ENCODE assay signal across 1 cellular context in genomic region chr2:70248145-70248809, GRCh38.
TF ChIP-seq lines count a peak whose summit lies in the region.

Gene TIA1 (minus strand): TSS chr2:70248628. CDS start chr2:70248430, 198 bp downstream.

TF ChIP-seq in HepG2, 621 proteins besides CTCF, POLR2A, EP300 and RAD21 (continued from another document and continues in another):
- TF ChIP-seq, protein P1, sequence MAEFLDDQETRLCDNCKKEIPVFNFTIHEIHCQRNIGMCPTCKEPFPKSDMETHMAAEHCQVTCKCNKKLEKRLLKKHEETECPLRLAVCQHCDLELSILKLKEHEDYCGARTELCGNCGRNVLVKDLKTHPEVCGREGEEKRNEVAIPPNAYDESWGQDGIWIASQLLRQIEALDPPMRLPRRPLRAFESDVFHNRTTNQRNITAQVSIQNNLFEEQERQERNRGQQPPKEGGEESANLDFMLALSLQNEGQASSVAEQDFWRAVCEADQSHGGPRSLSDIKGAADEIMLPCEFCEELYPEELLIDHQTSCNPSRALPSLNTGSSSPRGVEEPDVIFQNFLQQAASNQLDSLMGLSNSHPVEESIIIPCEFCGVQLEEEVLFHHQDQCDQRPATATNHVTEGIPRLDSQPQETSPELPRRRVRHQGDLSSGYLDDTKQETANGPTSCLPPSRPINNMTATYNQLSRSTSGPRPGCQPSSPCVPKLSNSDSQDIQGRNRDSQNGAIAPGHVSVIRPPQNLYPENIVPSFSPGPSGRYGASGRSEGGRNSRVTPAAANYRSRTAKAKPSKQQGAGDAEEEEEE (CRISPR knock-in tag; IDR thresholded peaks at IDR 0.05; ENCODE audit: borderline replicate concordance), result peak; percentile 96
- no peak for TF ChIP-seq ZNF75D (CRISPR knock-in tag; IDR thresholded peaks at IDR 0.05; ENCODE audit: borderline replicate concordance)
- TF ChIP-seq RFXAP (CRISPR knock-in tag; IDR thresholded peaks at IDR 0.05; ENCODE audit: borderline replicate concordance), result 0 out of 2 replicates have a peak, but pooled peaks have one; percentile 43
- peak; percentile 23; the same call in 1 of the 2 replicates for TF ChIP-seq MXD4 (CRISPR knock-in tag; IDR thresholded peaks at IDR 0.05)
- no peak for TF ChIP-seq CREB1 (IDR thresholded peaks at IDR 0.05)
- TF ChIP-seq CREB1 (CRISPR knock-in tag; IDR thresholded peaks at IDR 0.05), result peak; percentile 44; the same call in 1 of the 2 replicates
- 0 out of 2 replicates have a peak, but pooled peaks have one; percentile 9 for TF ChIP-seq NR2F2 (IDR thresholded peaks at IDR 0.05; ENCODE audit: borderline replicate concordance, low read depth)
- peak; percentile 28; the same call in 1 of the 2 replicates for TF ChIP-seq ZBTB3 (CRISPR knock-in tag; IDR thresholded peaks at IDR 0.05; ENCODE audit: borderline replicate concordance, low read depth)
- TF ChIP-seq KDM2A (CRISPR knock-in tag; IDR thresholded peaks at IDR 0.05; ENCODE audit: borderline replicate concordance, low read depth), result peak; percentile 91; the same call in 1 of the 2 replicates
- TF ChIP-seq ZNF160 (CRISPR knock-in tag; IDR thresholded peaks at IDR 0.05), result no peak; the same call in 1 of the 2 replicates
- TF ChIP-seq, protein P2, sequence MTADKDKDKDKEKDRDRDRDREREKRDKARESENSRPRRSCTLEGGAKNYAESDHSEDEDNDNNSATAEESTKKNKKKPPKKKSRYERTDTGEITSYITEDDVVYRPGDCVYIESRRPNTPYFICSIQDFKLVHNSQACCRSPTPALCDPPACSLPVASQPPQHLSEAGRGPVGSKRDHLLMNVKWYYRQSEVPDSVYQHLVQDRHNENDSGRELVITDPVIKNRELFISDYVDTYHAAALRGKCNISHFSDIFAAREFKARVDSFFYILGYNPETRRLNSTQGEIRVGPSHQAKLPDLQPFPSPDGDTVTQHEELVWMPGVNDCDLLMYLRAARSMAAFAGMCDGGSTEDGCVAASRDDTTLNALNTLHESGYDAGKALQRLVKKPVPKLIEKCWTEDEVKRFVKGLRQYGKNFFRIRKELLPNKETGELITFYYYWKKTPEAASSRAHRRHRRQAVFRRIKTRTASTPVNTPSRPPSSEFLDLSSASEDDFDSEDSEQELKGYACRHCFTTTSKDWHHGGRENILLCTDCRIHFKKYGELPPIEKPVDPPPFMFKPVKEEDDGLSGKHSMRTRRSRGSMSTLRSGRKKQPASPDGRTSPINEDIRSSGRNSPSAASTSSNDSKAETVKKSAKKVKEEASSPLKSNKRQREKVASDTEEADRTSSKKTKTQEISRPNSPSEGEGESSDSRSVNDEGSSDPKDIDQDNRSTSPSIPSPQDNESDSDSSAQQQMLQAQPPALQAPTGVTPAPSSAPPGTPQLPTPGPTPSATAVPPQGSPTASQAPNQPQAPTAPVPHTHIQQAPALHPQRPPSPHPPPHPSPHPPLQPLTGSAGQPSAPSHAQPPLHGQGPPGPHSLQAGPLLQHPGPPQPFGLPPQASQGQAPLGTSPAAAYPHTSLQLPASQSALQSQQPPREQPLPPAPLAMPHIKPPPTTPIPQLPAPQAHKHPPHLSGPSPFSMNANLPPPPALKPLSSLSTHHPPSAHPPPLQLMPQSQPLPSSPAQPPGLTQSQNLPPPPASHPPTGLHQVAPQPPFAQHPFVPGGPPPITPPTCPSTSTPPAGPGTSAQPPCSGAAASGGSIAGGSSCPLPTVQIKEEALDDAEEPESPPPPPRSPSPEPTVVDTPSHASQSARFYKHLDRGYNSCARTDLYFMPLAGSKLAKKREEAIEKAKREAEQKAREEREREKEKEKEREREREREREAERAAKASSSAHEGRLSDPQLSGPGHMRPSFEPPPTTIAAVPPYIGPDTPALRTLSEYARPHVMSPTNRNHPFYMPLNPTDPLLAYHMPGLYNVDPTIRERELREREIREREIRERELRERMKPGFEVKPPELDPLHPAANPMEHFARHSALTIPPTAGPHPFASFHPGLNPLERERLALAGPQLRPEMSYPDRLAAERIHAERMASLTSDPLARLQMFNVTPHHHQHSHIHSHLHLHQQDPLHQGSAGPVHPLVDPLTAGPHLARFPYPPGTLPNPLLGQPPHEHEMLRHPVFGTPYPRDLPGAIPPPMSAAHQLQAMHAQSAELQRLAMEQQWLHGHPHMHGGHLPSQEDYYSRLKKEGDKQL (CRISPR knock-in tag; IDR thresholded peaks at IDR 0.05; ENCODE audit: low read depth), result no peak
- TF ChIP-seq, protein P3, sequence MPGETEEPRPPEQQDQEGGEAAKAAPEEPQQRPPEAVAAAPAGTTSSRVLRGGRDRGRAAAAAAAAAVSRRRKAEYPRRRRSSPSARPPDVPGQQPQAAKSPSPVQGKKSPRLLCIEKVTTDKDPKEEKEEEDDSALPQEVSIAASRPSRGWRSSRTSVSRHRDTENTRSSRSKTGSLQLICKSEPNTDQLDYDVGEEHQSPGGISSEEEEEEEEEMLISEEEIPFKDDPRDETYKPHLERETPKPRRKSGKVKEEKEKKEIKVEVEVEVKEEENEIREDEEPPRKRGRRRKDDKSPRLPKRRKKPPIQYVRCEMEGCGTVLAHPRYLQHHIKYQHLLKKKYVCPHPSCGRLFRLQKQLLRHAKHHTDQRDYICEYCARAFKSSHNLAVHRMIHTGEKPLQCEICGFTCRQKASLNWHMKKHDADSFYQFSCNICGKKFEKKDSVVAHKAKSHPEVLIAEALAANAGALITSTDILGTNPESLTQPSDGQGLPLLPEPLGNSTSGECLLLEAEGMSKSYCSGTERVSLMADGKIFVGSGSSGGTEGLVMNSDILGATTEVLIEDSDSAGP (CRISPR knock-in tag; IDR thresholded peaks at IDR 0.05; ENCODE audit: borderline replicate concordance), result peak; percentile 90
- TF ChIP-seq ZNF17 (CRISPR knock-in tag; IDR thresholded peaks at IDR 0.05), result no peak
- no peak; the same call in 1 of the 2 replicates for TF ChIP-seq SP5 (CRISPR knock-in tag; IDR thresholded peaks at IDR 0.05; ENCODE audit: borderline replicate concordance, low read depth)
- peak; percentile 86; the same call in 1 of the 2 replicates for TF ChIP-seq ZNF274 (CRISPR knock-in tag; IDR thresholded peaks at IDR 0.05)
- TF ChIP-seq TBL1XR1 (IDR thresholded peaks at IDR 0.05; ENCODE audit: borderline replicate concordance, low read length, partially characterized antibody), result peak; percentile 62
- no peak for TF ChIP-seq AGO1 (IDR thresholded peaks at IDR 0.05; ENCODE audit: low read depth, low read length, poor library complexity, severe bottlenecking)
- TF ChIP-seq ZC3H4 (CRISPR knock-in tag; IDR thresholded peaks at IDR 0.05; ENCODE audit: borderline replicate concordance), result peak; percentile 95; the same call in 1 of the 2 replicates
- peak; percentile 46; the same call in 1 of the 2 replicates for TF ChIP-seq EEA1 (CRISPR knock-in tag; IDR thresholded peaks at IDR 0.05; ENCODE audit: borderline replicate concordance)
- TF ChIP-seq HNF1B (CRISPR knock-in tag; IDR thresholded peaks at IDR 0.05), result 0 out of 2 replicates have a peak, but pooled peaks have one; percentile 5
- TF ChIP-seq SP140L (CRISPR knock-in tag; IDR thresholded peaks at IDR 0.05; ENCODE audit: borderline replicate concordance), result no peak
- 0 out of 2 replicates have a peak, but pooled peaks have one; percentile 47 for TF ChIP-seq ZNF335 (CRISPR knock-in tag; IDR thresholded peaks at IDR 0.05)
- no peak for TF ChIP-seq ZNF382 (CRISPR knock-in tag; IDR thresholded peaks at IDR 0.05; ENCODE audit: borderline replicate concordance)
- TF ChIP-seq ZNF276 (CRISPR knock-in tag; IDR thresholded peaks at IDR 0.05; ENCODE audit: low read depth), result peak; percentile 91
- TF ChIP-seq DNMT3B (CRISPR knock-in tag; conservative IDR thresholded peaks at IDR 0.05), result peak; percentile 83; the same call in 1 of the 2 replicates
- TF ChIP-seq REPIN1 (CRISPR knock-in tag; IDR thresholded peaks at IDR 0.05; ENCODE audit: borderline replicate concordance, low read depth), result peak; percentile 87
- TF ChIP-seq, protein P4, sequence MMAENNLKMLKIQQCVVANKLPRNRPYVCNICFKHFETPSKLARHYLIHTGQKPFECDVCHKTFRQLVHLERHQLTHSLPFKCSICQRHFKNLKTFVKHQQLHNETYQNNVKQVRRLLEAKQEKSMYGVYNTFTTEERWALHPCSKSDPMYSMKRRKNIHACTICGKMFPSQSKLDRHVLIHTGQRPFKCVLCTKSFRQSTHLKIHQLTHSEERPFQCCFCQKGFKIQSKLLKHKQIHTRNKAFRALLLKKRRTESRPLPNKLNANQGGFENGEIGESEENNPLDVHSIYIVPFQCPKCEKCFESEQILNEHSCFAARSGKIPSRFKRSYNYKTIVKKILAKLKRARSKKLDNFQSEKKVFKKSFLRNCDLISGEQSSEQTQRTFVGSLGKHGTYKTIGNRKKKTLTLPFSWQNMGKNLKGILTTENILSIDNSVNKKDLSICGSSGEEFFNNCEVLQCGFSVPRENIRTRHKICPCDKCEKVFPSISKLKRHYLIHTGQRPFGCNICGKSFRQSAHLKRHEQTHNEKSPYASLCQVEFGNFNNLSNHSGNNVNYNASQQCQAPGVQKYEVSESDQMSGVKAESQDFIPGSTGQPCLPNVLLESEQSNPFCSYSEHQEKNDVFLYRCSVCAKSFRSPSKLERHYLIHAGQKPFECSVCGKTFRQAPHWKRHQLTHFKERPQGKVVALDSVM (CRISPR knock-in tag; IDR thresholded peaks at IDR 0.05), result peak; percentile 59
- TF ChIP-seq ZNF629 (CRISPR knock-in tag; conservative IDR thresholded peaks at IDR 0.05), result no peak
- no peak for TF ChIP-seq ZBTB1 (CRISPR knock-in tag; IDR thresholded peaks at IDR 0.05; ENCODE audit: borderline replicate concordance)
- TF ChIP-seq RELA (CRISPR knock-in tag; IDR thresholded peaks at IDR 0.05), result peak; percentile 39; the same call in 1 of the 2 replicates
- no peak for TF ChIP-seq ZNF644 (CRISPR knock-in tag; IDR thresholded peaks at IDR 0.05; ENCODE audit: low read depth)
- TF ChIP-seq ZNF570 (CRISPR knock-in tag; IDR thresholded peaks at IDR 0.05; ENCODE audit: borderline replicate concordance), result no peak
- peak; percentile 98; the same call in 1 of the 2 replicates for TF ChIP-seq NRL (CRISPR knock-in tag; IDR thresholded peaks at IDR 0.05; ENCODE audit: borderline replicate concordance)
- no peak for TF ChIP-seq ZNF761 (CRISPR knock-in tag; conservative IDR thresholded peaks at IDR 0.05)
- TF ChIP-seq, protein P5, sequence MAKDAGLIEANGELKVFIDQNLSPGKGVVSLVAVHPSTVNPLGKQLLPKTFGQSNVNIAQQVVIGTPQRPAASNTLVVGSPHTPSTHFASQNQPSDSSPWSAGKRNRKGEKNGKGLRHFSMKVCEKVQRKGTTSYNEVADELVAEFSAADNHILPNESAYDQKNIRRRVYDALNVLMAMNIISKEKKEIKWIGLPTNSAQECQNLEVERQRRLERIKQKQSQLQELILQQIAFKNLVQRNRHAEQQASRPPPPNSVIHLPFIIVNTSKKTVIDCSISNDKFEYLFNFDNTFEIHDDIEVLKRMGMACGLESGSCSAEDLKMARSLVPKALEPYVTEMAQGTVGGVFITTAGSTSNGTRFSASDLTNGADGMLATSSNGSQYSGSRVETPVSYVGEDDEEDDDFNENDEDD (CRISPR knock-in tag; IDR thresholded peaks at IDR 0.05; ENCODE audit: borderline replicate concordance), result peak; percentile 50; the same call in 1 of the 2 replicates
- TF ChIP-seq PBX3 (CRISPR knock-in tag; IDR thresholded peaks at IDR 0.05; ENCODE audit: borderline replicate concordance), result no peak; the same call in 1 of the 2 replicates
- peak; percentile 71; the same call in 1 of the 2 replicates for TF ChIP-seq HNRNPL (IDR thresholded peaks at IDR 0.05; ENCODE audit: low read depth, low read length)
- TF ChIP-seq CHD4 (IDR thresholded peaks at IDR 0.05; ENCODE audit: borderline replicate concordance, low read length), result no peak
- TF ChIP-seq MIER3 (CRISPR knock-in tag; IDR thresholded peaks at IDR 0.05; ENCODE audit: borderline replicate concordance), result peak; percentile 61
- peak; percentile 76; the same call in 1 of the 2 replicates for TF ChIP-seq ZNF235 (CRISPR knock-in tag; IDR thresholded peaks at IDR 0.05; ENCODE audit: borderline replicate concordance)
- TF ChIP-seq ZNF24 (IDR thresholded peaks at IDR 0.05), result no peak
- peak; percentile 54; the same call in 1 of the 2 replicates for TF ChIP-seq ZNF784 (CRISPR knock-in tag; IDR thresholded peaks at IDR 0.05; ENCODE audit: borderline replicate concordance)
- no peak for TF ChIP-seq DDIT3 (CRISPR knock-in tag; IDR thresholded peaks at IDR 0.05)
- no peak for TF ChIP-seq ZNF234 (CRISPR knock-in tag; conservative IDR thresholded peaks at IDR 0.05)
- no peak for TF ChIP-seq XBP1 (CRISPR knock-in tag; IDR thresholded peaks at IDR 0.05)
